ENCODE assay signal across 8 cellular contexts in the genomic region with DNA sequence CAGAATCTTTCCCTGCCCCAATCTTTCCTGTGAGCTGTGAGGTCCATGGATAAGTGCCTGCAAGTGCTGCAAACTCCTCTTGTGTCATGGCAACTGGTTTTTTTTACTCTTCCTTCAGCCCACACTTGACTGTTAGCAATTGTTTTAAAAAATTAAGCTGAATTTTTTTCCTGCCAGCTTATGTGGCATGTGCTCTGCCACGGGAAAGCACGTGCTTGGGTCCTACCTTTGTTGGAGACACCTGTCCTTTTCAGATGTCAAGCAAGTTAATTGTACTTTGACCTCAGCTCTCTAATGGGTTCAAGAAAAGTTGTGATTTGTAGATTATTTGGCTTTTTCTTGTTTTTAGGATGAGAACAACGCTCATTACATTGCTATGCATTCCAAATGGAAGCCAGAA.
"Had no signal": no experiment of that assay in that cellular context is flagged by ENCODE, and none has a peak within 500 bp of the region (broad histone marks: within the 10 kb centered on the region; RNA-seq: fewer than 3 reads in every experiment).

No MANE protein-coding gene starts in this region.

- DNase-seq: GDM1, GF-D8 had no signal

- FAIRE-seq: G401.6, GM12878, GM12891, GM12892, GM18507, GM19239 had no signal

- ATAC-seq: GM12878 had no signal

- H3K4me3 ChIP-seq: GM12878 had no signal
